ENCODE assay signal across 1 cellular context in genomic region chr2:10839813-10840212, GRCh38.
TF ChIP-seq lines count a peak whose summit lies in the region.

No MANE protein-coding gene starts in this region.

TF ChIP-seq in GM23338, 12 proteins besides CTCF, POLR2A, EP300 and RAD21:
- no peak for TF ChIP-seq STAT1 (IDR thresholded peaks at IDR 0.05; ENCODE audit: unreplicated experiment)
- TF ChIP-seq REST (IDR thresholded peaks at IDR 0.05; ENCODE audit: unreplicated experiment): peak; percentile 88
- no peak for TF ChIP-seq ZNF331 (CRISPR knock-in tag; IDR thresholded peaks at IDR 0.05; ENCODE audit: low read depth)
